In genomic region chr19:35110974-35111373, GRCh38 we compare ENCODE assay signal across 1 cellular context.
TF ChIP-seq lines count a peak whose summit lies in the region.

No MANE protein-coding gene starts in this region.

TF ChIP-seq in HepG2, 621 proteins besides CTCF, POLR2A, EP300 and RAD21:
- peak; percentile 85; the same call in 1 of the 2 replicates for TF ChIP-seq PCBP1 (IDR thresholded peaks at IDR 0.05; ENCODE audit: borderline replicate concordance, low read depth, low read length)
- TF ChIP-seq MEIS1 (CRISPR knock-in tag; IDR thresholded peaks at IDR 0.05; ENCODE audit: borderline replicate concordance) = no peak
- TF ChIP-seq ZNF337 (CRISPR knock-in tag; IDR thresholded peaks at IDR 0.05; ENCODE audit: borderline replicate concordance, low read depth) = no peak
- TF ChIP-seq, protein P1, sequence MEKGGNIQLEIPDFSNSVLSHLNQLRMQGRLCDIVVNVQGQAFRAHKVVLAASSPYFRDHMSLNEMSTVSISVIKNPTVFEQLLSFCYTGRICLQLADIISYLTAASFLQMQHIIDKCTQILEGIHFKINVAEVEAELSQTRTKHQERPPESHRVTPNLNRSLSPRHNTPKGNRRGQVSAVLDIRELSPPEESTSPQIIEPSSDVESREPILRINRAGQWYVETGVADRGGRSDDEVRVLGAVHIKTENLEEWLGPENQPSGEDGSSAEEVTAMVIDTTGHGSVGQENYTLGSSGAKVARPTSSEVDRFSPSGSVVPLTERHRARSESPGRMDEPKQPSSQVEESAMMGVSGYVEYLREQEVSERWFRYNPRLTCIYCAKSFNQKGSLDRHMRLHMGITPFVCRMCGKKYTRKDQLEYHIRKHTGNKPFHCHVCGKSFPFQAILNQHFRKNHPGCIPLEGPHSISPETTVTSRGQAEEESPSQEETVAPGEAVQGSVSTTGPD (CRISPR knock-in tag; IDR thresholded peaks at IDR 0.05) = no peak
- no peak for TF ChIP-seq YY1 (IDR thresholded peaks at IDR 0.05; ENCODE audit: insufficient read depth, insufficient replicate concordance, low read depth, low read length)
